ENCODE assay signal across 10 cellular contexts in the genomic region with DNA sequence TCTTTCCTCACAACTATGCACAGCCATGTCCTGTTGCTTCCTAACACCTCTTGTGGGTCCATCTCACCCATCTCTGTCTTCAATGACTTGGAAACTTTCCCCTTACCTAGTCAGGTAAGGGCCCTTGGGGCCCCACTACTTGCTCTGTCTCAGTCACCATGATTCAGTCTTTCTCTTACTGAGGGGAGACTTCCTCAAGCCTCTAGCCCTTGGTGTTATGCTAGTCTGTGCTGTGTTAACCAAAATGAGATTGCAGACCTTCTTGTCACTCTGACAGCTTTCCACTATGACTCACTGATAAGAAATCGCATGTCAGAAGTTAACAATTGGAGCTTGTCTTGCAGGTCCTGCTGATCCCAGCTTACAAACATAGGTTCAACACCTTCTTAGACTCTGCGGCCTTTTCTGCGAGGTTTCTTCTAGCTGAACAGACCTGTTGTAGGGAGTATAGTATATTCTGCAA.
DNase-seq lines count a peak whose midpoint lies in the region; ATAC-seq and TF ChIP-seq lines count a peak whose summit lies in the region.
"Had no signal": no experiment of that assay in that cellular context is flagged by ENCODE, and none has a peak within 500 bp of the region (broad histone marks: within the 10 kb centered on the region; RNA-seq: fewer than 3 reads in every experiment).

No MANE protein-coding gene starts in this region.

- H3K27ac Mint-ChIP-seq in activated T-helper 1 cell treated with anti-CD3 and anti-CD28 coated beads, Interleukin-12 subunit alpha, Interleukin-12 subunit beta, Interleukin-2, Interleukin-4 antibody, amounts not matched to agents 30 ng/mL and 10 ng/mL and 1 ng/mL, durations not matched to agents 14 hours and 24 hours and 36 hours, result no peak overlapping the region

- no peaks in the 10 kb centered on the region for H3K36me3 ChIP-seq in colonic mucosa
- H3K36me3 ChIP-seq: left lung, SJCRH30 had no signal

- H3K4me1 Mint-ChIP-seq in activated T-cell treated with anti-CD3 and anti-CD28 coated beads, Interleukin-2, amount 50 U/mL, for 4 hours (ENCODE audit: low read depth), result peaks cover 15% of the 10 kb centered on the region
- no peaks in the 10 kb centered on the region for H3K4me1 Mint-ChIP-seq in activated T-helper 1 cell treated with anti-CD3 and anti-CD28 coated beads, Interleukin-12 subunit alpha, Interleukin-12 subunit beta, Interleukin-2, Interleukin-4 antibody, amounts not matched to agents 30 ng/mL and 10 ng/mL and 1 ng/mL, durations not matched to agents 14 hours and 24 hours and 36 hours (ENCODE audit: low read depth)

- no peak overlapping the region for H3K9ac ChIP-seq in colonic mucosa (ENCODE audit: low read depth in 2 of 2, low read length in 2 of 2)

- H3K27me3 ChIP-seq in colonic mucosa, result no peaks in the 10 kb centered on the region
- H3K27me3 ChIP-seq: left lung, SJCRH30 had no signal

- DNase-seq in CMK (ENCODE audit: low read depth) (peak; percentile 50), HuH-7.5 (ENCODE audit: low spot score) (peak; percentile 21), kidney tubule cell (ENCODE audit: low spot score) (peak; percentile 34), colonic mucosa (no peak)
- DNase-seq in activated T-cell treated with anti-CD3 and anti-CD28 coated beads, Interleukin-2, amount 50 U/mL, for 4 hours, result no peak
- no peak for DNase-seq in activated T-helper 1 cell treated with anti-CD3 and anti-CD28 coated beads, Interleukin-12 subunit alpha, Interleukin-12 subunit beta, Interleukin-2, Interleukin-4 antibody, amounts not matched to agents 30 ng/mL and 10 ng/mL and 1 ng/mL, durations not matched to agents 14 hours and 24 hours and 36 hours (ENCODE audit: low spot score)
- DNase-seq: left lung had no signal

- H3K4me3 ChIP-seq in colonic mucosa, result no peak overlapping the region
- H3K4me3 ChIP-seq: left lung, SJCRH30 had no signal

- TF ChIP-seq CTCF in colonic mucosa (IDR thresholded peaks at IDR 0.05), result no peak

- peaks cover 8% of the 10 kb centered on the region for H3K9me3 Mint-ChIP-seq in activated T-cell treated with anti-CD3 and anti-CD28 coated beads, Interleukin-2, amount 50 U/mL, for 4 hours
- no peaks in the 10 kb centered on the region for H3K9me3 Mint-ChIP-seq in activated T-helper 1 cell treated with anti-CD3 and anti-CD28 coated beads, Interleukin-12 subunit alpha, Interleukin-12 subunit beta, Interleukin-2, Interleukin-4 antibody, amounts not matched to agents 30 ng/mL and 10 ng/mL and 1 ng/mL, durations not matched to agents 14 hours and 24 hours and 36 hours

- H3K27ac ChIP-seq in colonic mucosa, result no peak overlapping the region
- H3K27ac ChIP-seq: left lung, SJCRH30 had no signal

- intact Hi-C loops in colonic mucosa (cut with DNase I), result no loop called here
- intact Hi-C loops in activated T-helper 1 cell treated with anti-CD3 and anti-CD28 coated beads, Interleukin-12 subunit alpha, Interleukin-12 subunit beta, Interleukin-2, Interleukin-4 antibody, amounts not matched to agents 30 ng/mL and 10 ng/mL and 1 ng/mL, durations not matched to agents 14 hours and 24 hours and 36 hours (cut with micrococcal nuclease), result no loop called here

- H3K36me3 Mint-ChIP-seq in activated T-cell treated with anti-CD3 and anti-CD28 coated beads, Interleukin-2, amount 50 U/mL, for 4 hours (ENCODE audit: insufficient read depth), result no peaks in the 10 kb centered on the region
- no peaks in the 10 kb centered on the region for H3K36me3 Mint-ChIP-seq in activated T-helper 1 cell treated with anti-CD3 and anti-CD28 coated beads, Interleukin-12 subunit alpha, Interleukin-12 subunit beta, Interleukin-2, Interleukin-4 antibody, amounts not matched to agents 30 ng/mL and 10 ng/mL and 1 ng/mL, durations not matched to agents 14 hours and 24 hours and 36 hours (ENCODE audit: low read depth)

- no peak overlapping the region for H3K4me3 Mint-ChIP-seq in activated T-cell treated with anti-CD3 and anti-CD28 coated beads, Interleukin-2, amount 50 U/mL, for 4 hours
- H3K4me3 Mint-ChIP-seq in activated T-helper 1 cell treated with anti-CD3 and anti-CD28 coated beads, Interleukin-12 subunit alpha, Interleukin-12 subunit beta, Interleukin-2, Interleukin-4 antibody, amounts not matched to agents 30 ng/mL and 10 ng/mL and 1 ng/mL, durations not matched to agents 14 hours and 24 hours and 36 hours, result no peak overlapping the region

- H3K27me3 Mint-ChIP-seq in activated T-cell treated with anti-CD3 and anti-CD28 coated beads, Interleukin-2, amount 50 U/mL, for 4 hours (ENCODE audit: low read depth), result no peaks in the 10 kb centered on the region
- no peaks in the 10 kb centered on the region for H3K27me3 Mint-ChIP-seq in activated T-helper 1 cell treated with anti-CD3 and anti-CD28 coated beads, Interleukin-12 subunit alpha, Interleukin-12 subunit beta, Interleukin-2, Interleukin-4 antibody, amounts not matched to agents 30 ng/mL and 10 ng/mL and 1 ng/mL, durations not matched to agents 14 hours and 24 hours and 36 hours (ENCODE audit: insufficient read depth)

- peak; percentile 88 to 89 for ATAC-seq in activated T-cell treated with anti-CD3 and anti-CD28 coated beads, Interleukin-2, amount 50 U/mL, for 4 hours
- no peak for ATAC-seq in GM19023 (IDR thresholded peaks at IDR 0.05; ENCODE audit: unreplicated experiment)
- no peak for ATAC-seq in HG03342 (IDR thresholded peaks at IDR 0.05; ENCODE audit: unreplicated experiment)
- ATAC-seq: left lung had no signal

- no peaks in the 10 kb centered on the region for H3K4me1 ChIP-seq in colonic mucosa

- no peaks in the 10 kb centered on the region for H3K9me3 ChIP-seq in colonic mucosa
- H3K9me3 ChIP-seq: left lung, SJCRH30 had no signal

Comparison
In these comparisons a context has a peak if more than half of its experiments do, and no peak if none do; other contexts are left out.
1. DNase-seq: peak in CMK (single experiment), HuH-7.5 (single experiment) and kidney tubule cell (single experiment); none in activated T-cell treated with anti-CD3 and anti-CD28 coated beads, Interleukin-2, amount 50 U/mL, for 4 hours (single experiment), colonic mucosa (single experiment) and activated T-helper 1 cell treated with anti-CD3 and anti-CD28 coated beads, Interleukin-12 subunit alpha, Interleukin-12 subunit beta, Interleukin-2, Interleukin-4 antibody, amounts not matched to agents 30 ng/mL and 10 ng/mL and 1 ng/mL, durations not matched to agents 14 hours and 24 hours and 36 hours (single experiment).
2. ATAC-seq: peak in activated T-cell treated with anti-CD3 and anti-CD28 coated beads, Interleukin-2, amount 50 U/mL, for 4 hours (2 of 2); none in GM19023 (single experiment) and HG03342 (single experiment).